In genomic region chr3:149332781-149333517, GRCh38 we compare ENCODE assay signal across 16 cellular contexts. TPM values are rescaled to one million over a fixed set of nuclear protein-coding genes. Genes with fewer than 3 reads are reported as not detected.
A peak's percentile ranks its signal among the peaks of the same experiment; 100 is the strongest.
DNase-seq lines count a peak whose midpoint lies in the region; ATAC-seq, FAIRE-seq and TF ChIP-seq lines count a peak whose summit lies in the region.
"Had no signal": no experiment of that assay in that cellular context is flagged by ENCODE, and none has a peak within 500 bp of the region (broad histone marks: within the 10 kb centered on the region; RNA-seq: fewer than 3 reads in every experiment).

No MANE protein-coding gene starts in this region.

- H3K36me3 Mint-ChIP-seq in WTC11: no peaks in the 10 kb centered on the region

- POLR2A ChIA-PET in WTC11 (lab: Charles Lee): interaction anchor here (0.6 kb wide), 1 partner anchor 385 kb away, joined by 5 read pairs; no protein-coding TSS in a partner anchor

- TF ChIP-seq POLR2A in H54 (IDR thresholded peaks at IDR 0.05; ENCODE audit: low read depth, low read length): no peak
- TF ChIP-seq POLR2A in Peyer's patch (IDR thresholded peaks at IDR 0.05): no peak

- no peaks in the 10 kb centered on the region for H3K27me3 Mint-ChIP-seq in WTC11 (ENCODE audit: low read depth)
- H3K27me3 Mint-ChIP-seq: activated naive CD8-positive, alpha-beta T cell treated with anti-CD3 and anti-CD28 coated beads, Interleukin-2, amount 50 U/mL, for 24 hours had no signal

- peak overlapping the region; percentile 33 for H3K4me3 ChIP-seq in iPS-18a (ENCODE audit: low read length)
- no peak overlapping the region for H3K4me3 ChIP-seq in skeletal muscle satellite cell (ENCODE audit: low read length)
- no peak overlapping the region for H3K4me3 ChIP-seq in Peyer's patch
- H3K4me3 ChIP-seq: mucosa of descending colon had no signal

- H3K9ac ChIP-seq in iPS-18a (ENCODE audit: low read length): peak overlapping the region; percentile 19
- peak overlapping the region; percentile 26 for H3K9ac ChIP-seq in skeletal muscle satellite cell (ENCODE audit: low read depth, low read length)

- no peaks in the 10 kb centered on the region for H3K9me3 Mint-ChIP-seq in WTC11
- H3K9me3 Mint-ChIP-seq: activated B cell treated with CpG ODN at 0.5 μM for 24 hours; activated naive CD8-positive, alpha-beta T cell treated with anti-CD3 and anti-CD28 coated beads, Interleukin-2, amount 50 U/mL, for 24 hours had no signal

- CTCF ChIA-PET in WTC11 (lab: Charles Lee): interaction anchor here (0.7 to 2.7 kb wide), 10 partner anchors 10 to 382 kb away, joined by 3 to 31 read pairs (median 5); no protein-coding TSS in a partner anchor

- H3K4me1 ChIP-seq in iPS-18a (ENCODE audit: control insufficient read depth, low read depth, low read length) (peaks cover 16% of the 10 kb centered on the region), skeletal muscle satellite cell (ENCODE audit: control insufficient read depth, insufficient read depth, low read length) (peaks cover 29% of the 10 kb centered on the region), Peyer's patch (no peaks in the 10 kb centered on the region)
- H3K4me1 ChIP-seq: Caco-2 had no signal

- TF ChIP-seq CTCF in WTC11 (IDR thresholded peaks at IDR 0.05) (no peak), Peyer's patch (IDR thresholded peaks at IDR 0.05) (no peak)

- peak overlapping the region; percentile 32 for H3K27ac Mint-ChIP-seq in WTC11
- H3K27ac Mint-ChIP-seq: activated B cell treated with CpG ODN at 0.5 μM for 24 hours; activated naive CD8-positive, alpha-beta T cell treated with anti-CD3 and anti-CD28 coated beads, Interleukin-2, amount 50 U/mL, for 24 hours had no signal

- H3K27me3 ChIP-seq in iPS-18a (ENCODE audit: control insufficient read depth, insufficient read depth, low read length): no peaks in the 10 kb centered on the region
- H3K27me3 ChIP-seq in skeletal muscle satellite cell (ENCODE audit: control insufficient read depth, insufficient read depth, low read length): no peaks in the 10 kb centered on the region
- H3K27me3 ChIP-seq in Peyer's patch: no peaks in the 10 kb centered on the region

- peak overlapping the region; percentile 26 for H3K4me2 ChIP-seq in skeletal muscle satellite cell (ENCODE audit: low read length)

- peaks cover 17% of the 10 kb centered on the region; the same call in 1 of the 2 replicates for H3K4me1 Mint-ChIP-seq in WTC11
- H3K4me1 Mint-ChIP-seq: activated B cell treated with CpG ODN at 0.5 μM for 24 hours; activated naive CD8-positive, alpha-beta T cell treated with anti-CD3 and anti-CD28 coated beads, Interleukin-2, amount 50 U/mL, for 24 hours had no signal

- H3K27ac ChIP-seq in iPS-18a (ENCODE audit: low read length) (no peak overlapping the region), Peyer's patch (peak overlapping the region in 1 of 4 donors; percentile 49)

- peak overlapping the region; percentile 28 for H3K4me3 Mint-ChIP-seq in WTC11
- H3K4me3 Mint-ChIP-seq: activated B cell treated with CpG ODN at 0.5 μM for 24 hours; activated naive CD8-positive, alpha-beta T cell treated with anti-CD3 and anti-CD28 coated beads, Interleukin-2, amount 50 U/mL, for 24 hours had no signal

- H3K36me3 ChIP-seq in iPS-18a (ENCODE audit: control insufficient read depth, low read depth, low read length) (no peaks in the 10 kb centered on the region), skeletal muscle satellite cell (ENCODE audit: insufficient read depth, low read length) (no peaks in the 10 kb centered on the region), Peyer's patch (no peaks in the 10 kb centered on the region)

- H3K9me3 ChIP-seq in iPS-18a (ENCODE audit: control insufficient read depth, low read depth, low read length) (no peaks in the 10 kb centered on the region), skeletal muscle satellite cell (replicated peaks; ENCODE audit: low read length) (no peaks in the 10 kb centered on the region), Peyer's patch (no peaks in the 10 kb centered on the region)
- H3K9me3 ChIP-seq: Caco-2, mucosa of descending colon had no signal

- DNase-seq in H54 (ENCODE audit: insufficient read length, low spot score) (no peak), WTC11 (ENCODE audit: low spot score) (no peak), SIG-M5 (lab: John Stamatoyannopoulos, UW) (no peak), Peyer's patch (no peak)
- DNase-seq: activated B cell treated with CpG ODN at 0.5 μM for 24 hours; activated naive CD8-positive, alpha-beta T cell treated with anti-CD3 and anti-CD28 coated beads, Interleukin-2, amount 50 U/mL, for 24 hours; activated T-cell treated with anti-CD3 and anti-CD28 coated beads for 4 hours; Caco-2; effector CD8-positive, alpha-beta T cell; mucosa of descending colon; NCI-H187; NCI-H774 had no signal

- FAIRE-seq in H54 (lab: Jason Lieb, UNC): peak; percentile 91

- no peak; the same call in 1 of the 2 replicates for ATAC-seq in WTC11
- ATAC-seq in GM18867 (IDR thresholded peaks at IDR 0.05; ENCODE audit: unreplicated experiment): no peak
- no peak for ATAC-seq in esophagus mucosa
- ATAC-seq: activated naive CD8-positive, alpha-beta T cell treated with anti-CD3 and anti-CD28 coated beads, Interleukin-2, amount 50 U/mL, for 24 hours; mucosa of descending colon had no signal

TF ChIP-seq in WTC11, 78 proteins besides CTCF, POLR2A, EP300 and RAD21:
- no peak for TF ChIP-seq ZBTB43 (CRISPR knock-in tag; IDR thresholded peaks at IDR 0.05)
- TF ChIP-seq ZNF512 (CRISPR knock-in tag; IDR thresholded peaks at IDR 0.05; ENCODE audit: borderline replicate concordance): no peak
- TF ChIP-seq ZNF317 (CRISPR knock-in tag; IDR thresholded peaks at IDR 0.05; ENCODE audit: borderline replicate concordance, low read depth): no peak
TF ChIP-seq in WTC11: peak in this region for 0.

RNA-seq across cellular contexts. Expression of gene TM4SF18, which starts 0.5 kb away (rescaled TPM):
- total RNA-seq in WTC11 (2021): 1.6 to 2.4 TPM (median 2.2 TPM) in 3 replicates
- total RNA-seq in skeletal muscle satellite cell (2012; rRNA removed): 0.51 TPM in 1 of 2 replicates, not detected in the other
- 0.76 TPM for total RNA-seq in esophagus mucosa
- 1 to 10 TPM; 1.1 to 6.6 (median 3.3) TPM for total RNA-seq in Peyer's patch
- total RNA-seq: activated B cell treated with CpG ODN at 0.5 μM for 24 hours, Caco-2 had no signal

RNA-seq across cellular contexts. Expression of gene TM4SF1, which starts 44.5 kb away (rescaled TPM):
- total RNA-seq in WTC11 (2021) (0.44 to 0.90 TPM (median 0.48 TPM) in 3 replicates), esophagus mucosa (125 TPM), Peyer's patch (10 to 100 TPM; 15.2 to 55.3 (median 25.8) TPM)
- 279 and 440 TPM in 2 replicates for total RNA-seq in skeletal muscle satellite cell (2012; rRNA removed)
- total RNA-seq: activated B cell treated with CpG ODN at 0.5 μM for 24 hours had no signal
